Comparison of ENCODE assay signal across 15 cellular contexts in the genomic region with DNA sequence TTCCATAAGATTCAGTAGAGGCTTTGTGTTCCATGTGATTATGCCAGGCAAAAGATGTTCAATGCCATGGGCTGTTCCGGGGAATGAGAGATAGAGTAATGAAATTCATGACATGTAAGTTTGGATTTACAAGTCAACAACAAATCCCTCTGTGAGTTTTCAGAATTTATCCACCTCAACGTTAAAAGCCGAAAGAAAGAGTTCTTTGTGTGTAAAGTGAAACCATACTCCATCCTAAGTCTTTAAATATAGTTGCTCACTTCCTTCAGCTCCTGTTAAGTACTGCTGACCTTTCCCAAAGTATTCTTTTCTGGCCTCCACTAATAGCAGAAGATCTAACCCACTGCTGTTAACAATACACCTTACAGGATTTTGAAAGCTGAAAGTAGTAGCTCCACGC.
DNase-seq lines count a peak whose midpoint lies in the region; ATAC-seq and TF ChIP-seq lines count a peak whose summit lies in the region.
"Had no signal": no experiment of that assay in that cellular context is flagged by ENCODE, and none has a peak within 500 bp of the region (broad histone marks: within the 10 kb centered on the region; RNA-seq: fewer than 3 reads in every experiment).

No MANE protein-coding gene starts in this region.

- H3K4me1 ChIP-seq in SJSA1 (replicated peaks) (peaks cover 39% of the 10 kb centered on the region), fibroblast of lung (ENCODE audit: control insufficient read depth, extremely low read depth, insufficient read depth, low read length) (peaks cover 6% of the 10 kb centered on the region)

- ATAC-seq in sciatic nerve (peak; percentile 71), HG03159 (IDR thresholded peaks at IDR 0.05; ENCODE audit: unreplicated experiment) (no peak), HG03432 (IDR thresholded peaks at IDR 0.05; ENCODE audit: unreplicated experiment) (no peak)
- ATAC-seq: naive thymus-derived CD4-positive, alpha-beta T cell had no signal

- H3K27ac ChIP-seq in SJSA1 (peak overlapping the region; percentile 44), fibroblast of lung (ENCODE audit: insufficient read depth, low read length) (no peak overlapping the region)

- peak overlapping the region; percentile 23 for H3K4me2 ChIP-seq in fibroblast of lung (ENCODE audit: extremely low read depth, insufficient read depth, low read length)
- H3K4me2 ChIP-seq: GM23338 had no signal

- no peak for TF ChIP-seq CTCF in fibroblast of lung (conservative IDR thresholded peaks at IDR 0.05 in 1 of 2, IDR thresholded peaks at IDR 0.05 in 1 of 2; ENCODE audit: low read depth in 1 of 2, low read length in 2 of 2)

- H3K79me2 ChIP-seq in fibroblast of lung (ENCODE audit: control insufficient read depth, insufficient read depth, low read length), result no peaks in the 10 kb centered on the region

- H3K9ac ChIP-seq in fibroblast of lung (ENCODE audit: insufficient read depth, low read length), result no peak overlapping the region

- no peaks in the 10 kb centered on the region for H4K20me1 ChIP-seq in fibroblast of lung (ENCODE audit: control insufficient read depth, extremely low read depth, insufficient read depth, low read length)

- H3K36me3 ChIP-seq in SJSA1 (no peaks in the 10 kb centered on the region), fibroblast of lung (ENCODE audit: control insufficient read depth, insufficient read depth, low read length) (no peaks in the 10 kb centered on the region)

- H3K27me3 ChIP-seq in SJSA1 (replicated peaks) (no peaks in the 10 kb centered on the region), fibroblast of lung (ENCODE audit: control insufficient read depth, insufficient read depth, low read length) (no peaks in the 10 kb centered on the region)

- H3K4me3 ChIP-seq in SJSA1 (no peak overlapping the region), fibroblast of lung (replicated peaks in 1 of 4; ENCODE audit: control extremely low read depth in 1 of 4, insufficient read depth in 1 of 4, low read depth in 3 of 4, low read length in 4 of 4) (no peak overlapping the region)
- H3K4me3 ChIP-seq: GM23338 had no signal

- peak; percentile 30 for DNase-seq in EH (ENCODE audit: low read depth)
- DNase-seq in SJSA1 (ENCODE audit: low read depth in 1 of 2, low spot score in 2 of 2), result no peak
- peak in 1 of 2 donors; percentile 7 for DNase-seq in fibroblast of lung (ENCODE audit: low read depth in 2 of 2)
- DNase-seq in sciatic nerve (ENCODE audit: low spot score), result no peak
- no peak for DNase-seq in DMS 273 treated with DMSO at 0.1 percent for 48 hours (lab: John Stamatoyannopoulos, UW)
- no peak for DNase-seq in OCI-M2 (lab: John Stamatoyannopoulos, UW; ENCODE audit: unreplicated experiment)
- DNase-seq: activated CD4-positive, CD25-positive, alpha-beta regulatory T cell; activated naive CD4-positive, alpha-beta T cell treated with Interleukin-2 at 50 U/mL for 16 hours; GDM1; naive thymus-derived CD4-positive, alpha-beta T cell; NCI-H1436 treated with DMSO at 0.1 percent for 48 hours; NCI-H226 had no signal

- H3K9me3 ChIP-seq in SJSA1 (replicated peaks) (no peaks in the 10 kb centered on the region), fibroblast of lung (ENCODE audit: control insufficient read depth, insufficient read depth, low read depth, low read length) (no peaks in the 10 kb centered on the region)

- peak overlapping the region; percentile 34 for H2AFZ ChIP-seq in fibroblast of lung (ENCODE audit: low read length)
- H2AFZ ChIP-seq: GM23338 had no signal

- intact Hi-C loops in sciatic nerve (cut with DNase I), result no loop called here
